ENCODE assay signal across 1 cellular context in the genomic region with DNA sequence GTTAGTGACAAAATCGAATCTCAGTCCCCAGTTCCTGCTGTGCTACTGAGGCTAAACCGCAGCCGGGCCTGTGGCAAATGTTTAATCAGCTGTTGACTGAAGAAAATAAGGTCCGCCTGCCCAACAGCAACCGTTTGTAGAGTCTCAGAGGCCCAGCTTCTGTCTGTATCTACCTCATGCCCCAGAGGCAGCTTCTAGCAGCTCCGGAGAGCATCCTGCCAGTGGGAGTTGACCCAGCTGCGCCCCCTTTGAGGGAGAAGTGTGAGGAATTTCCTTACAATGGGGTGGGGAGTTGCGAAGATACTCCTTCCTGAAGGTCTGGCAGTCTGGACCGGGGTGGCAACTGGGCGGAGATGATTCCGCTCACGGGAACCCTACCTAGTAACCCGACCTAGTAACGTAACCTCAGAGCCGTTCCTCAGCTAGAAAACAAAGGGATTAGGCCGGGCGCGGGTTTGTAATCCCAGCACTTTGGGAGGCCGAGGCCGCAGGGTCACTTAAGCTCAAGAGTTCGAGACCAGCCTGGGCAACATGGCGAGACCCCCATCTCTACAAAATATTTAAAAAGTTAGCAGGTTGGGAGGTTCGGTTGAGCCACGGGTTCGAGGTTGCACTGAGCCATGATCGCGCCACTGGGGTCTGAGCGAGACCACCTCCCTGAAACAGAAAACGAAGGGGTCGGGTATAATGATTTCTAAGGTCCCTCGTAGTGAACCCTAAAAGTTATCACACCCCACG.
A peak's percentile ranks its signal among the peaks of the same experiment; 100 is the strongest.
TF ChIP-seq lines count a peak whose summit lies in the region.

No MANE protein-coding gene starts in this region.

TF ChIP-seq in GM23338, 12 proteins besides CTCF, POLR2A, EP300 and RAD21 (continued from another document):
- TF ChIP-seq ZNF462 (CRISPR knock-in tag; IDR thresholded peaks at IDR 0.05) (peak; percentile 88), NANOG (IDR thresholded peaks at IDR 0.05; ENCODE audit: borderline replicate concordance) (no peak), STAT1 (IDR thresholded peaks at IDR 0.05; ENCODE audit: unreplicated experiment) (no peak), POLR2AphosphoS5 (IDR thresholded peaks at IDR 0.05; ENCODE audit: low read depth) (peak; percentile 75), ZNF331 (CRISPR knock-in tag; IDR thresholded peaks at IDR 0.05; ENCODE audit: low read depth) (no peak), CREB1 (CRISPR knock-in tag; IDR thresholded peaks at IDR 0.05; ENCODE audit: low read depth) (no peak), EZH2 (IDR thresholded peaks at IDR 0.05; ENCODE audit: low read depth, unreplicated experiment) (no peak)
- TF ChIP-seq, protein P1, sequence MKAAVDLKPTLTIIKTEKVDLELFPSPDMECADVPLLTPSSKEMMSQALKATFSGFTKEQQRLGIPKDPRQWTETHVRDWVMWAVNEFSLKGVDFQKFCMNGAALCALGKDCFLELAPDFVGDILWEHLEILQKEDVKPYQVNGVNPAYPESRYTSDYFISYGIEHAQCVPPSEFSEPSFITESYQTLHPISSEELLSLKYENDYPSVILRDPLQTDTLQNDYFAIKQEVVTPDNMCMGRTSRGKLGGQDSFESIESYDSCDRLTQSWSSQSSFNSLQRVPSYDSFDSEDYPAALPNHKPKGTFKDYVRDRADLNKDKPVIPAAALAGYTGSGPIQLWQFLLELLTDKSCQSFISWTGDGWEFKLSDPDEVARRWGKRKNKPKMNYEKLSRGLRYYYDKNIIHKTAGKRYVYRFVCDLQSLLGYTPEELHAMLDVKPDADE (IDR thresholded peaks at IDR 0.05) = peak; percentile 40; the same call in 1 of the 2 replicates
